10 cellular contexts compared by ENCODE assay signal in genomic region chr2:20579866-20580265, GRCh38.
DNase-seq lines count a peak whose midpoint lies in the region; ATAC-seq, FAIRE-seq and TF ChIP-seq lines count a peak whose summit lies in the region.
"Had no signal": no experiment of that assay in that cellular context is flagged by ENCODE, and none has a peak within 500 bp of the region (broad histone marks: within the 10 kb centered on the region; RNA-seq: fewer than 3 reads in every experiment).

No MANE protein-coding gene starts in this region.

- ATAC-seq in HepG2: no peak
- ATAC-seq in esophagus mucosa: no peak

- no peak for TF ChIP-seq CTCF in astrocyte (IDR thresholded peaks at IDR 0.05; ENCODE audit: insufficient read depth, low read depth, low read length)
- no peak for TF ChIP-seq CTCF in HepG2 (CRISPR knock-in tag; IDR thresholded peaks at IDR 0.05)
- no peak for TF ChIP-seq CTCF in suprapubic skin (IDR thresholded peaks at IDR 0.05)

- H3K4me1 Mint-ChIP-seq in astrocyte (ENCODE audit: low read depth, unreplicated experiment): peaks cover 56% of the 10 kb centered on the region

- no peak for TF ChIP-seq RAD21 in HepG2 (CRISPR knock-in tag; IDR thresholded peaks at IDR 0.05)

- H3K4me3 Mint-ChIP-seq in astrocyte (ENCODE audit: unreplicated experiment): peak overlapping the region; percentile 47
- H3K4me3 Mint-ChIP-seq: activated naive CD8-positive, alpha-beta T cell had no signal

- H3K4me1 ChIP-seq in astrocyte (ENCODE audit: insufficient read depth, low read length) (peaks cover 47% of the 10 kb centered on the region), HepG2 (ENCODE audit: insufficient read depth, low read length) (peaks cover 99% of the 10 kb centered on the region), suprapubic skin (peaks cover 47% of the 10 kb centered on the region)

- FAIRE-seq in astrocyte (lab: Jason Lieb, UNC) (no peak), HepG2 (lab: Jason Lieb, UNC) (no peak)
- FAIRE-seq: GM12891 had no signal

- no peaks in the 10 kb centered on the region for H4K20me1 ChIP-seq in astrocyte (ENCODE audit: insufficient read depth, low read length)
- no peaks in the 10 kb centered on the region for H4K20me1 ChIP-seq in HepG2 (ENCODE audit: insufficient read depth, low read length)

- H3K9ac ChIP-seq in astrocyte (ENCODE audit: low read length) (peak overlapping the region; percentile 82), HepG2 (ENCODE audit: insufficient read depth, low read depth, low read length) (peak overlapping the region; percentile 75)

- H3K4me2 ChIP-seq in astrocyte (ENCODE audit: low read length): peak overlapping the region; percentile 54
- H3K4me2 ChIP-seq in HepG2 (ENCODE audit: low read depth, low read length): peak overlapping the region; percentile 23

- no peaks in the 10 kb centered on the region for H3K27me3 ChIP-seq in astrocyte (ENCODE audit: insufficient read depth, low read length)
- H3K27me3 ChIP-seq in HepG2 (ENCODE audit: control insufficient read depth in 1 of 2, insufficient read depth in 2 of 2, low read length in 2 of 2): no peaks in the 10 kb centered on the region
- H3K27me3 ChIP-seq in suprapubic skin: no peaks in the 10 kb centered on the region

- peaks cover 3% of the 10 kb centered on the region for H3K9me3 Mint-ChIP-seq in astrocyte (ENCODE audit: unreplicated experiment)

- no peak for TF ChIP-seq EP300 in HepG2 (IDR thresholded peaks at IDR 0.05; ENCODE audit: low read depth in 2 of 2, low read length in 2 of 2)
- no peak for TF ChIP-seq EP300 in HepG2 (CRISPR knock-in tag; IDR thresholded peaks at IDR 0.05; ENCODE audit: borderline replicate concordance)
- TF ChIP-seq EP300 in suprapubic skin (IDR thresholded peaks at IDR 0.05): no peak

- H3K79me2 ChIP-seq in astrocyte (ENCODE audit: insufficient read depth, low read length): no peaks in the 10 kb centered on the region
- no peaks in the 10 kb centered on the region for H3K79me2 ChIP-seq in HepG2 (ENCODE audit: insufficient read depth, low read length)

- no peak overlapping the region for H3K4me3 ChIP-seq in astrocyte (ENCODE audit: insufficient read depth, low read depth, low read length)
- H3K4me3 ChIP-seq in HepG2 (replicated peaks in 1 of 3; ENCODE audit: insufficient read depth in 1 of 3, low read depth in 2 of 3, low read length in 3 of 3): no peak overlapping the region
- H3K4me3 ChIP-seq in suprapubic skin: no peak overlapping the region

- DNase-seq in NCI-H226 (peak; percentile 63), astrocyte (ENCODE audit: low read depth) (no peak), HepG2 (ENCODE audit: low spot score) (no peak), suprapubic skin (ENCODE audit: low spot score in 2 of 2) (peak in 1 of 2 donors; percentile 57), NCI-H2196 (lab: John Stamatoyannopoulos, UW; ENCODE audit: unreplicated experiment) (no peak), ureter (ENCODE audit: low spot score) (no peak)
- DNase-seq: NCI-H1417 had no signal

- H3K9me3 ChIP-seq in astrocyte (ENCODE audit: insufficient read depth, low read depth, low read length): no peaks in the 10 kb centered on the region
- peaks cover 5% of the 10 kb centered on the region for H3K9me3 ChIP-seq in HepG2 (ENCODE audit: low read length)
- H3K9me3 ChIP-seq in suprapubic skin: no peaks in the 10 kb centered on the region

- H2AFZ ChIP-seq in astrocyte (ENCODE audit: low read depth, low read length) (no peak overlapping the region), HepG2 (ENCODE audit: low read length) (no peak overlapping the region)

- 77% methylated on average over 1 of the region's 1 CpG for WGBS in HepG2 (ENCODE audit: low lambda C conversion rate)
- WGBS in suprapubic skin: 92% methylated on average over 1 of the region's 1 CpG

- no peaks in the 10 kb centered on the region for H3K36me3 Mint-ChIP-seq in astrocyte (ENCODE audit: low read depth, unreplicated experiment)

- no peaks in the 10 kb centered on the region for H3K36me3 ChIP-seq in astrocyte (ENCODE audit: insufficient read depth, low read length)
- H3K36me3 ChIP-seq in HepG2 (replicated peaks in 1 of 2; ENCODE audit: control insufficient read depth in 1 of 2, insufficient read depth in 2 of 2, low read length in 2 of 2): no peaks in the 10 kb centered on the region
- no peaks in the 10 kb centered on the region for H3K36me3 ChIP-seq in suprapubic skin

- TF ChIP-seq POLR2A in HepG2 (IDR thresholded peaks at IDR 0.05; ENCODE audit: insufficient read depth in 1 of 2, low read depth in 2 of 2, low read length in 2 of 2) (no peak), suprapubic skin (IDR thresholded peaks at IDR 0.05) (no peak)

- H3K27me3 Mint-ChIP-seq in astrocyte (ENCODE audit: low read depth, unreplicated experiment): no peaks in the 10 kb centered on the region
- H3K27me3 Mint-ChIP-seq: activated naive CD8-positive, alpha-beta T cell had no signal

- CTCF ChIA-PET in HepG2 (lab: Yijun Ruan, JAX; ENCODE audit: low intra/inter-chr PET ratio, low total read pairs): interaction anchor here (2.0 kb wide), 1 partner anchor 13 kb away, joined by 4 read pairs; no protein-coding TSS in a partner anchor

- intact Hi-C loops in HepG2 (cut with micrococcal nuclease; ENCODE audit: unreplicated experiment): loop anchor here (1.0 to 2.0 kb wide), 8 partner anchors 13 to 130 kb away; no protein-coding TSS in a partner anchor

- in situ Hi-C loops in HepG2 (cut with HindIII; ENCODE audit: extremely low pct_ligation_motif_present, low pct_unique_long_range_greater_than_20kb): no loop called here

- peak overlapping the region; percentile 97 for H3K27ac ChIP-seq in astrocyte (ENCODE audit: low read depth, low read length)
- H3K27ac ChIP-seq in HepG2 (ENCODE audit: extremely low read length, insufficient read depth, low read length): peak overlapping the region; percentile 97
- H3K27ac ChIP-seq in suprapubic skin: peak overlapping the region; percentile 69

- BruUV-seq in HepG2 (replicated peaks; lab: Mats Ljungman, UMichigan): TSS peak; percentile 89

- H3K27ac Mint-ChIP-seq in astrocyte (ENCODE audit: unreplicated experiment): peak overlapping the region; percentile 87
- H3K27ac Mint-ChIP-seq: activated naive CD8-positive, alpha-beta T cell had no signal

- POLR2A ChIA-PET in HepG2 (lab: Yijun Ruan, JAX): interaction anchor here (0.6 to 36.8 kb wide), 26 partner anchors 13 to 184 kb away, joined by 3 to 1537 read pairs (median 7); partner anchors contain the start of genes HS1BP3 and RHOB

TF ChIP-seq in HepG2, 621 proteins besides CTCF, POLR2A, EP300 and RAD21 (continues in another document):
- TF ChIP-seq ZC3H4 (CRISPR knock-in tag; IDR thresholded peaks at IDR 0.05; ENCODE audit: borderline replicate concordance) (peak; percentile 84; the same call in 1 of the 2 replicates), SRSF1 (optimal IDR thresholded peaks at IDR 0.05; ENCODE audit: low read depth, low read length) (no peak), GPN1 (CRISPR knock-in tag; IDR thresholded peaks at IDR 0.05; ENCODE audit: borderline replicate concordance) (no peak), BCL3 (CRISPR knock-in tag; IDR thresholded peaks at IDR 0.05) (no peak), CAMTA2 (CRISPR knock-in tag; IDR thresholded peaks at IDR 0.05; ENCODE audit: borderline replicate concordance) (no peak), ZBTB14 (CRISPR knock-in tag; IDR thresholded peaks at IDR 0.05) (no peak), MLXIP (CRISPR knock-in tag; IDR thresholded peaks at IDR 0.05; ENCODE audit: borderline replicate concordance) (no peak)
